Comparison of ENCODE assay signal across 8 cellular contexts in the genomic region with DNA sequence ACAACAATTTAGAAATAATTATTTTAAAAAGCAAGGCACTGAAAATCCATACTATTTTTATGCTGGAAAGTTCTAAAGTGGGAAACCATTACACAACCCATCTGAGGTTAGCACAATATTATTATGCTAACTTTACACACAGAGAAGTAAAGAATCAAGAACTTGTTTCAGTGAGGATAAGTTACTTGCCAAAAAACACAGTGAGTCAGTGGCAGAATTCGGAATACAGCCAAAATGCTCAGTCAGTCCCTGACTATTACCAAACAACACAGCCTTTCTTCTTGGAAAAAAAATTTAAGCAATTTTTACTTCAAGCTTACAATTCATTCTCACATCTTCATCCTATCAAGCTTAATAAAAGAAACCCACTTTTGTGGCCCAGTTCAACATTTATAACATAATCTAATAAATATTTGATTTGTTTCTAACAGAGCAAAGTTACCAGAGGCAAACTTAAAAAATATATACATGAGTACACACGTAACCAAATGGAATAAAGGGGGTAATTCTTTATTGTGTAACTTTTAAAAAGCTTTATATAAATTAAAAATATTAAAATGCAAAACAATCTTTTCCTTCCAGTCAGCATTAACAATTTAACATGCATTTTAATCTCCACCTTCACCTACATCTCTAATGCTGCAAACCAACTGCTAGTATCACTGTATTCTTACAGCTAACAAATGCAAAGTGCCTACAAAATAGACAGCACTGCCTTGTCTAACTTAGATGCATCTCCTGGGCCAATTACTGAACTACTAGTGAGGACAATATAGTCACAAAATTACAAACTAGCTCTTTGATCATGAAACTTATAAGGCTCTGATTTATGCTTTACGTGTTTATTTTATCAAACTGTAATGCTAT. TPM values are rescaled to one million over a fixed set of nuclear protein-coding genes. Genes with fewer than 3 reads are reported as not detected.
DNase-seq lines count a peak whose midpoint lies in the region; ATAC-seq and TF ChIP-seq lines count a peak whose summit lies in the region.

No MANE protein-coding gene starts in this region.

- 72 to 79% methylated on average over 3 of the region's 3 CpGs for WGBS in thyroid gland, 2 donors

- H3K4me3 ChIP-seq in astrocyte of the cerebellum (ENCODE audit: low read depth, low read length) (no peak overlapping the region), thyroid gland (replicated peaks in 1 of 3) (no peak overlapping the region)

- no peaks in the 10 kb centered on the region for H3K4me1 Mint-ChIP-seq in activated naive CD8-positive, alpha-beta T cell treated with anti-CD3 and anti-CD28 coated beads, Interleukin-2, amount 50 U/mL, for 24 hours

- no peaks in the 10 kb centered on the region for H3K27me3 Mint-ChIP-seq in activated naive CD8-positive, alpha-beta T cell treated with anti-CD3 and anti-CD28 coated beads, Interleukin-2, amount 50 U/mL, for 24 hours

- no peaks in the 10 kb centered on the region for H3K36me3 ChIP-seq in thyroid gland

- ATAC-seq in left ventricle myocardium superior (peak; percentile 95), GM18858 (IDR thresholded peaks at IDR 0.05; ENCODE audit: unreplicated experiment) (no peak), HG03108 (IDR thresholded peaks at IDR 0.05; ENCODE audit: unreplicated experiment) (no peak)
- ATAC-seq in activated naive CD8-positive, alpha-beta T cell treated with anti-CD3 and anti-CD28 coated beads, Interleukin-2, amount 50 U/mL, for 24 hours: no peak

- TF ChIP-seq CTCF in astrocyte of the cerebellum (IDR thresholded peaks at IDR 0.05; ENCODE audit: low read depth, low read length, missing control alignments): no peak
- no peak for TF ChIP-seq CTCF in thyroid gland (IDR thresholded peaks at IDR 0.05)

- intact Hi-C loops in left ventricle myocardium superior (cut with micrococcal nuclease) (no loop called here), thyroid gland (cut with DNase I) (no loop called here)

- no peak overlapping the region for H3K27ac ChIP-seq in thyroid gland

- H3K27ac Mint-ChIP-seq in activated naive CD8-positive, alpha-beta T cell treated with anti-CD3 and anti-CD28 coated beads, Interleukin-2, amount 50 U/mL, for 24 hours: no peak overlapping the region

- H3K36me3 Mint-ChIP-seq in activated naive CD8-positive, alpha-beta T cell treated with anti-CD3 and anti-CD28 coated beads, Interleukin-2, amount 50 U/mL, for 24 hours (ENCODE audit: low read depth): no peaks in the 10 kb centered on the region

- no peaks in the 10 kb centered on the region for H3K9me3 ChIP-seq in thyroid gland

- DNase-seq in HUDEP-2 (lab: John Stamatoyannopoulos, UW; ENCODE audit: unreplicated experiment in 76 of 76) (peak in 57 of 76 experiments; percentile 1 to 80 (median 47)), astrocyte of the cerebellum (ENCODE audit: low read depth) (peak; percentile 98), left ventricle myocardium superior (no peak), thyroid gland (peak; percentile 14 to 43), NCI-H748 (lab: John Stamatoyannopoulos, UW; ENCODE audit: unreplicated experiment) (no peak)
- DNase-seq in activated naive CD8-positive, alpha-beta T cell treated with anti-CD3 and anti-CD28 coated beads, Interleukin-2, amount 50 U/mL, for 24 hours: no peak

- H3K4me1 ChIP-seq in thyroid gland: peaks cover 0 to 4% of the 10 kb centered on the region in 2 donors

- no peaks in the 10 kb centered on the region for H3K9me3 Mint-ChIP-seq in activated naive CD8-positive, alpha-beta T cell treated with anti-CD3 and anti-CD28 coated beads, Interleukin-2, amount 50 U/mL, for 24 hours

- no peak overlapping the region for H3K4me3 Mint-ChIP-seq in activated naive CD8-positive, alpha-beta T cell treated with anti-CD3 and anti-CD28 coated beads, Interleukin-2, amount 50 U/mL, for 24 hours

- no peak for TF ChIP-seq POLR2A in thyroid gland (IDR thresholded peaks at IDR 0.05)

- in situ Hi-C loops in astrocyte of the cerebellum (cut with HindIII; ENCODE audit: low sequenced_read_pairs): no loop called here

- no peaks in the 10 kb centered on the region for H3K27me3 ChIP-seq in thyroid gland

RNA-seq across cellular contexts. Expression of a gene that starts 55.2 kb away (rescaled TPM):
- total RNA-seq in left ventricle myocardium superior: 15.8 TPM
- total RNA-seq in thyroid gland: 10 to 100 TPM; 35.9 to 51.5 (median 42.5) TPM

Comparison
In these comparisons a context has a peak if more than half of its experiments do, and no peak if none do; other contexts are left out.
1. DNase-seq: peak in HUDEP-2 (57 of 76), astrocyte of the cerebellum (single experiment) and thyroid gland (2 of 2); none in left ventricle myocardium superior (single experiment), activated naive CD8-positive, alpha-beta T cell treated with anti-CD3 and anti-CD28 coated beads, Interleukin-2, amount 50 U/mL, for 24 hours (single experiment) and NCI-H748 (single experiment).